Comparison of ENCODE assay signal across 10 cellular contexts in the genomic region with DNA sequence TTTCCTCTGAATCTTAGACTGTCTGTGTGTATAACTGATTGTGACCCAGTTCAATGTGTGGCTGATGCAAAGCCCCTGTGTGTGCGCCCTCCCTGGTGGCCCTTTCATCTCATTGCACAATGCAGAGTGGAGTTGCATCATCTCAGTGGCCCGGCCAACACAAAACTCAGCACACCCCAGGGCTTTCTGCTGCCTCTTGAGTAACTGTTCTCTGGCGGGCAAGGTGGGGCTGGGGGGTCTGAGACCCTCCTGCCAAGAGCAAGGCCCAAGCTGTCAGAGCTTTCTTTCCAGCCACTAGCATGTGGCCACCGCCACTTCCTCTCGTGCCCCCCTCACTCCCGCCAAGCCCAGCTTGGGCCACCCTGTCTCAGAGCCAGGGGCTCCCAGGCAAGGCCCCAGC.
DNase-seq lines count a peak whose midpoint lies in the region; ATAC-seq and TF ChIP-seq lines count a peak whose summit lies in the region.
"Had no signal": no experiment of that assay in that cellular context is flagged by ENCODE, and none has a peak within 500 bp of the region (broad histone marks: within the 10 kb centered on the region; RNA-seq: fewer than 3 reads in every experiment).

No MANE protein-coding gene starts in this region.

- no peak for ATAC-seq in GM21526 (IDR thresholded peaks at IDR 0.05; ENCODE audit: low FRiP score, unreplicated experiment)
- no peak for ATAC-seq in HG03025 (IDR thresholded peaks at IDR 0.05; ENCODE audit: low FRiP score, unreplicated experiment)
- ATAC-seq: SK-N-SH treated with all-trans-retinoic acid at 6 μM for 48 hours had no signal

- intact Hi-C loops in ovary (cut with DNase I): loop anchor here in 2 of 4 donors (5.0 to 10.0 kb wide), 3 partner anchors 84 to 214 kb away; partner anchors contain the start of genes CFAP100 (in 1 of the 2) and ZXDC (in 1 of the 2)

- TF ChIP-seq CTCF in ovary (IDR thresholded peaks at IDR 0.05): peak in 2 of 3 donors; percentile 21 to 39

- TF ChIP-seq POLR2A in erythroblast (IDR thresholded peaks at IDR 0.05; ENCODE audit: low read length) (no peak), ovary (IDR thresholded peaks at IDR 0.05) (peak; percentile 40)

- no peaks in the 10 kb centered on the region for H3K9me3 ChIP-seq in ovary

- WGBS in ovary, 3 donors: 58 to 72% (median 67%) methylated on average over 6 of the region's 6 CpGs

- H3K4me3 ChIP-seq in ovary: no peak overlapping the region

- peak; percentile 61 for TF ChIP-seq EP300 in ovary (IDR thresholded peaks at IDR 0.05)

- H3K4me1 ChIP-seq in ovary (ENCODE audit: insufficient read depth): peaks cover 2% of the 10 kb centered on the region

- H3K36me3 ChIP-seq in ovary: no peaks in the 10 kb centered on the region

- H3K27ac ChIP-seq in ovary: no peak overlapping the region

- DNase-seq in ELR (ENCODE audit: low read depth) (peak; percentile 30), NOMO-1 (lab: John Stamatoyannopoulos, UW; ENCODE audit: unreplicated experiment in 2 of 2) (peak; percentile 77 to 88), erythroblast (lab: John Stamatoyannopoulos, UW) (peak; percentile 54 to 80), ovary (peak; percentile 63 to 91 (median 78)), COLO668 (lab: John Stamatoyannopoulos, UW; ENCODE audit: unreplicated experiment) (no peak), activated gamma-delta T cell (lab: John Stamatoyannopoulos, UW) (no peak)
- DNase-seq: foreskin melanocyte had no signal

- no peaks in the 10 kb centered on the region for H3K27me3 ChIP-seq in ovary

Comparison
In these comparisons a context has a peak if more than half of its experiments do, and no peak if none do; other contexts are left out.
1. DNase-seq: peak in ELR (single experiment), NOMO-1 (2 of 2), erythroblast (2 of 2) and ovary (5 of 5); none in COLO668 (single experiment) and activated gamma-delta T cell (single experiment).